Comparison of ENCODE assay signal across 8 cellular contexts in the genomic region with DNA sequence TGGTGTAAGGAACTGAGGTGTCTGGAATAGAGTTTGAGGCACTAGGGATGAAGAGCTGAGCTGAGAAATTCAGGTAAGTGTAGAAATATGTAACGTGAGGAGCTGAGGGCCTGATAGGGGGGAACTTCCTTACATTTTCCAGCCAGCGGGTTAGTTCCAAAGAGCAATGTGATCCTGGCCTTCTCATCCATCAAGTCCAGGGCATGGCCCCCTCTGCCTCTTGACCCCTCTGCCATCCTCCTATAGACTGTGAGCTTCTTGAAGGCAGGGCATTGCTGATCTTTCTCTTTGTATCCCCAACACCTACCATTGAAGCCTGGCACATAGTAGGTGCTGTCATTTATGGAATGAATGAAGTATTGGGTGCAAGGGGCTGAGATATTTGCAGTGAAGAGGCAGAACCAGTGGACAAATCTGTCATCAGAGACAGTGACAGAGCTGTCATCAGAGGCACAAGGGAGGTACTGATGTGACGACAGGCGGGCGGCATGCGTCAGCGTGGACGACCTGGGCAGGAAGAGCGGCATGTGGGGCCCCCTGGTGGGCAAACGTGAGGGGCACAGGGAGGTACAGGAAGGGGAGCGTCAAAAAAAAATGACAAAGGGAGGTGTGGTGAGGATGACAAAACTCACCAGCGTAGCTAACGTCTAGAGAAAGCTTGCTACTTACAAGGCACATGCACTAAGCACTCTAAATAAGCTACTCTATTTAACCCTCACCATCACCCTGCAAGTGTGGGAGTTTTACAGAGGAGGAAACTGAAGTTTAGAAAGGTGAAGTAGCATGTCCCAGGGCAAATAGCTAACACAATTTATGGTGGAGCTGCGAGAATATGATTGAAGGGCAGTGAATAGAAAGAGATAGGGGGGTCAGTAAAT. TPM values are rescaled to one million over a fixed set of nuclear protein-coding genes. Genes with fewer than 3 reads are reported as not detected.
DNase-seq lines count a peak whose midpoint lies in the region; ATAC-seq and TF ChIP-seq lines count a peak whose summit lies in the region.

No MANE protein-coding gene starts in this region.

- H2AK5ac ChIP-seq in mesendoderm (ENCODE audit: low read length) = no peak overlapping the region

- H3K4me1 Mint-ChIP-seq in activated CD4-positive, alpha-beta memory T cell treated with anti-CD3 and anti-CD28 coated beads, Interleukin-2, amount 10 ng/mL, durations not matched to agents 7 days and 5 days = peaks cover 37% of the 10 kb centered on the region

- no CpG with 5 or more reads among the region's 14 CpGs for WGBS in mesendoderm (ENCODE audit: extremely low coverage, insufficient coverage, low lambda C conversion rate)

- no peak overlapping the region for H4K8ac ChIP-seq in mesendoderm (ENCODE audit: low read depth, low read length)

- H2BK120ac ChIP-seq in mesendoderm (ENCODE audit: low read depth, low read length) = no peak overlapping the region

- DNase-seq in BE2C (peak; percentile 90), NCI-H774 (lab: John Stamatoyannopoulos, UW) (peak; percentile 64), ecto neural progenitor cell (ENCODE audit: low spot score) (peak; percentile 87), mesendoderm (peak; percentile 90)
- DNase-seq in activated CD4-positive, alpha-beta memory T cell treated with anti-CD3 and anti-CD28 coated beads, Interleukin-2, amount 10 ng/mL, durations not matched to agents 7 days and 5 days = peak; percentile 96
- DNase-seq in stimulated activated CD8-positive, alpha-beta memory T cell treated with anti-CD3 and anti-CD28 coated beads, Interleukin-15, amount 100 ng/mL, for 48 hours (ENCODE audit: low read depth in 2 of 2) = peak; percentile 85 to 88

- no peak overlapping the region for H3K56ac ChIP-seq in mesendoderm (ENCODE audit: low read length)

- no peak overlapping the region for H3K4me3 Mint-ChIP-seq in activated CD4-positive, alpha-beta memory T cell treated with anti-CD3 and anti-CD28 coated beads, Interleukin-2, amount 10 ng/mL, durations not matched to agents 7 days and 5 days

- H3K4me1 ChIP-seq in BE2C = no peaks in the 10 kb centered on the region
- H3K4me1 ChIP-seq in mesendoderm (ENCODE audit: control insufficient read depth, low read depth, low read length) = peaks cover 11% of the 10 kb centered on the region

- H3K4me3 ChIP-seq in BE2C (ENCODE audit: low read depth, low read length) (0 out of 2 replicates have a peak overlapping the region, but pooled peaks have one; percentile 5), mesendoderm (ENCODE audit: low read length) (no peak overlapping the region)

- H3K36me3 Mint-ChIP-seq in activated CD4-positive, alpha-beta memory T cell treated with anti-CD3 and anti-CD28 coated beads, Interleukin-2, amount 10 ng/mL, durations not matched to agents 7 days and 5 days (ENCODE audit: low read depth) = no peaks in the 10 kb centered on the region

- H3K27ac Mint-ChIP-seq in activated CD4-positive, alpha-beta memory T cell treated with anti-CD3 and anti-CD28 coated beads, Interleukin-2, amount 10 ng/mL, durations not matched to agents 7 days and 5 days = peak overlapping the region; percentile 6

- H3K27me3 ChIP-seq in BE2C = no peaks in the 10 kb centered on the region
- no peaks in the 10 kb centered on the region for H3K27me3 ChIP-seq in mesendoderm (ENCODE audit: insufficient read depth, low read length, poor library complexity)

- H2BK15ac ChIP-seq in mesendoderm (replicated peaks; ENCODE audit: low read depth) = no peak overlapping the region

- no peak overlapping the region for H3K4ac ChIP-seq in mesendoderm (ENCODE audit: low read depth, low read length)

- CTCF ChIA-PET in activated CD4-positive, alpha-beta memory T cell treated with anti-CD3 and anti-CD28 coated beads, Interleukin-2, amount 10 ng/mL, durations not matched to agents 7 days and 5 days (lab: Charles Lee) = interaction anchor here (0.6 to 16.3 kb wide), 64 partner anchors 10 to 1355 kb away, joined by 3 to 350 read pairs (median 5); partner anchors contain the start of genes ADK, AP3M1, CHCHD1 and SEC24C

- no peaks in the 10 kb centered on the region for H3K36me3 ChIP-seq in BE2C
- H3K36me3 ChIP-seq in mesendoderm (ENCODE audit: control insufficient read depth, insufficient read depth, low read length) = no peaks in the 10 kb centered on the region

- no peaks in the 10 kb centered on the region for H3K9me3 ChIP-seq in BE2C

- no peak overlapping the region for H2BK5ac ChIP-seq in mesendoderm (ENCODE audit: low read length)

- ATAC-seq in GM19043 (IDR thresholded peaks at IDR 0.05; ENCODE audit: low read depth, unreplicated experiment) (peak; percentile 82), HG03196 (IDR thresholded peaks at IDR 0.05; ENCODE audit: unreplicated experiment) (peak; percentile 54)

- peaks cover 5% of the 10 kb centered on the region for H3K27me3 Mint-ChIP-seq in activated CD4-positive, alpha-beta memory T cell treated with anti-CD3 and anti-CD28 coated beads, Interleukin-2, amount 10 ng/mL, durations not matched to agents 7 days and 5 days

- POLR2A ChIA-PET in activated CD4-positive, alpha-beta memory T cell treated with anti-CD3 and anti-CD28 coated beads, Interleukin-2, amount 10 ng/mL, durations not matched to agents 7 days and 5 days (lab: Charles Lee) = interaction anchor here (0.6 to 4.0 kb wide), 23 partner anchors 9 to 242 kb away, joined by 3 to 55 read pairs (median 4); a partner anchor contains a TSS

- no peak overlapping the region for H3K27ac ChIP-seq in mesendoderm (ENCODE audit: low read depth, low read length)

- H3K79me2 ChIP-seq in mesendoderm (ENCODE audit: control insufficient read depth, insufficient read depth, low read length) = no peaks in the 10 kb centered on the region

- peak; percentile 95 for TF ChIP-seq CTCF in BE2C (IDR thresholded peaks at IDR 0.05; ENCODE audit: low read depth, low read length)

- H3K9me3 Mint-ChIP-seq in activated CD4-positive, alpha-beta memory T cell treated with anti-CD3 and anti-CD28 coated beads, Interleukin-2, amount 10 ng/mL, durations not matched to agents 7 days and 5 days = no peaks in the 10 kb centered on the region

- no peak overlapping the region for H4K5ac ChIP-seq in mesendoderm (ENCODE audit: low read length)

- H3K79me1 ChIP-seq in mesendoderm (ENCODE audit: low read length) = no peaks in the 10 kb centered on the region

- H3K23ac ChIP-seq in mesendoderm (ENCODE audit: low read length) = no peak overlapping the region

- no peak overlapping the region for H3K9ac ChIP-seq in mesendoderm (ENCODE audit: low read length)

- no peak overlapping the region for H3K4me2 ChIP-seq in mesendoderm (ENCODE audit: low read length)

- H3K18ac ChIP-seq in mesendoderm (ENCODE audit: low read length) = no peak overlapping the region

RNA-seq across cellular contexts. Expression of gene CAMK2G, which starts 5.2 kb away (rescaled TPM):
- polyA plus RNA-seq in BE2C (2012; ENCODE audit: insufficient read depth, insufficient read length, low read depth) = 15.9 TPM
- total RNA-seq in activated CD4-positive, alpha-beta memory T cell treated with anti-CD3 and anti-CD28 coated beads, Interleukin-2, amount 10 ng/mL, durations not matched to agents 7 days and 5 days = 10 to 100 TPM; 46.4 to 48.5 TPM
- 13.0 TPM for polyA plus RNA-seq in mesendoderm (2013, experiment 1 of 2)
- 13.1 TPM for polyA plus RNA-seq in mesendoderm (2013, experiment 2 of 2)

RNA-seq across cellular contexts. Expression of gene PLAU, which starts 31.4 kb away (rescaled TPM):
- polyA plus RNA-seq in BE2C (2012; ENCODE audit: insufficient read depth, insufficient read length, low read depth) = not detected
- 1 to 10 TPM; 3.0 to 5.3 TPM for total RNA-seq in activated CD4-positive, alpha-beta memory T cell treated with anti-CD3 and anti-CD28 coated beads, Interleukin-2, amount 10 ng/mL, durations not matched to agents 7 days and 5 days
- polyA plus RNA-seq in mesendoderm (2013, experiment 1 of 2) = 15.7 TPM
- 15.6 TPM for polyA plus RNA-seq in mesendoderm (2013, experiment 2 of 2)
